In genomic region chr2:85961053-85961452, GRCh38 we compare ENCODE assay signal across 21 cellular contexts.
A peak's percentile ranks its signal among the peaks of the same experiment; 100 is the strongest.
DNase-seq lines count a peak whose midpoint lies in the region; ATAC-seq, FAIRE-seq and TF ChIP-seq lines count a peak whose summit lies in the region.
"Had no signal": no experiment of that assay in that cellular context is flagged by ENCODE, and none has a peak within 500 bp of the region (broad histone marks: within the 10 kb centered on the region; RNA-seq: fewer than 3 reads in every experiment).

No MANE protein-coding gene starts in this region.

- peaks cover 2% of the 10 kb centered on the region for H3K9me3 Mint-ChIP-seq in activated CD8-positive, alpha-beta T cell treated with anti-CD3 and anti-CD28 coated beads for 36 hours
- H3K9me3 Mint-ChIP-seq in activated CD8-positive, alpha-beta T cell treated with anti-CD3 and anti-CD28 coated beads, Interleukin-2, amount 10 ng/mL, durations not matched to agents 7 days and 5 days (ENCODE audit: insufficient read depth) = peaks cover 6% of the 10 kb centered on the region
- H3K9me3 Mint-ChIP-seq: CD8-positive, alpha-beta memory T cell; IgD-negative memory B cell had no signal

- H3K27ac ChIP-seq in K562 (ENCODE audit: extremely low read depth, low read depth, low read length) = no peak overlapping the region
- H3K27ac ChIP-seq in kidney (ENCODE audit: low read depth in 2 of 2, low read length in 2 of 2) = no peak overlapping the region

- no peak overlapping the region for H3K9ac ChIP-seq in K562 (ENCODE audit: insufficient read depth in 1 of 2, low read depth in 2 of 2, low read length in 2 of 2)
- no peak overlapping the region for H3K9ac ChIP-seq in kidney (ENCODE audit: low read length in 2 of 2)

- H3K4me1 ChIP-seq in K562 (replicated peaks in 1 of 2; ENCODE audit: control insufficient read depth in 2 of 2, insufficient read depth in 2 of 2, low read length in 2 of 2) (peaks cover 0 to 3% of the 10 kb centered on the region in 2 experiments; a peak in 1 of 5 replicates), kidney (ENCODE audit: control insufficient read depth in 1 of 2, insufficient read depth in 1 of 2, low read depth in 1 of 2, low read length in 2 of 2) (no peaks in the 10 kb centered on the region)

- H3K4me2 ChIP-seq in K562 (ENCODE audit: insufficient read depth, low read length) = no peak overlapping the region

- H3K9me3 ChIP-seq in K562 (replicated peaks; ENCODE audit: control insufficient read depth, insufficient read depth, low read depth, low read length) = peaks cover 14% of the 10 kb centered on the region
- no peaks in the 10 kb centered on the region for H3K9me3 ChIP-seq in kidney (ENCODE audit: control insufficient read depth in 1 of 2, low read length in 2 of 2)

- peaks cover 7% of the 10 kb centered on the region for H3K4me1 Mint-ChIP-seq in activated CD8-positive, alpha-beta T cell treated with anti-CD3 and anti-CD28 coated beads for 36 hours (ENCODE audit: low read depth)
- H3K4me1 Mint-ChIP-seq in activated CD8-positive, alpha-beta T cell treated with anti-CD3 and anti-CD28 coated beads, Interleukin-2, amount 10 ng/mL, durations not matched to agents 7 days and 5 days (ENCODE audit: low read depth) = peaks cover 12% of the 10 kb centered on the region
- H3K4me1 Mint-ChIP-seq: B cell; CD8-positive, alpha-beta memory T cell had no signal

- DNase-seq in activated CD8-positive, alpha-beta T cell treated with anti-CD3 and anti-CD28 coated beads for 36 hours = peak; percentile 8
- DNase-seq in activated CD8-positive, alpha-beta T cell treated with anti-CD3 and anti-CD28 coated beads, Interleukin-2, amount 10 ng/mL, durations not matched to agents 7 days and 5 days = no peak
- DNase-seq in Caki2 (ENCODE audit: low read depth) = peak; percentile 15
- peak in 1 of 4 experiments; percentile 23 for DNase-seq in K562 (ENCODE audit: extremely low read depth in 1 of 4, low spot score in 3 of 4)
- peak; percentile 6 for DNase-seq in ureter (ENCODE audit: low spot score)
- DNase-seq in kidney = no peak
- DNase-seq in GM13976 (ENCODE audit: low spot score) = no peak
- DNase-seq: 8988T; C1 segment of cervical spinal cord; CD4-positive, CD25-positive, alpha-beta regulatory T cell; CD8-positive, alpha-beta memory T cell; COR-L47; DMS79 treated with DMSO at 0.1 percent for 48 hours; GF-D8; GOT3; H7 had no signal

- no peak overlapping the region for H3K27ac Mint-ChIP-seq in activated CD8-positive, alpha-beta T cell treated with anti-CD3 and anti-CD28 coated beads for 36 hours
- H3K27ac Mint-ChIP-seq in activated CD8-positive, alpha-beta T cell treated with anti-CD3 and anti-CD28 coated beads, Interleukin-2, amount 10 ng/mL, durations not matched to agents 7 days and 5 days = no peak overlapping the region
- H3K27ac Mint-ChIP-seq: CD4-positive, CD25-positive, alpha-beta regulatory T cell; CD8-positive, alpha-beta memory T cell; IgD-negative memory B cell had no signal

- H3K4me3 Mint-ChIP-seq in activated CD8-positive, alpha-beta T cell treated with anti-CD3 and anti-CD28 coated beads for 36 hours = no peak overlapping the region
- no peak overlapping the region for H3K4me3 Mint-ChIP-seq in activated CD8-positive, alpha-beta T cell treated with anti-CD3 and anti-CD28 coated beads, Interleukin-2, amount 10 ng/mL, durations not matched to agents 7 days and 5 days
- H3K4me3 Mint-ChIP-seq: B cell; CD8-positive, alpha-beta memory T cell; IgD-negative memory B cell had no signal

- H3K79me2 ChIP-seq in K562 (ENCODE audit: control insufficient read depth, insufficient read depth, low read length) = no peaks in the 10 kb centered on the region

- TF ChIP-seq RAD21 in K562 (CRISPR knock-in tag; conservative IDR thresholded peaks at IDR 0.05 in 1 of 2, IDR thresholded peaks at IDR 0.05 in 1 of 2) = no peak

- no peak for TF ChIP-seq POLR2A in K562 (conservative IDR thresholded peaks at IDR 0.05)

- H3K9me1 ChIP-seq in K562 (ENCODE audit: control insufficient read depth, insufficient read depth, low read length) = no peaks in the 10 kb centered on the region

- in situ Hi-C loops in Caki2 (cut with HindIII; ENCODE audit: low pct_unique_long_range_greater_than_20kb, low sequenced_read_pairs) = no loop called here
- in situ Hi-C loops in K562 (cut with MboI) = no loop called here
- in situ Hi-C loops in GM13976 (cut with MboI; ENCODE audit: low sequenced_read_pairs, unreplicated experiment) = no loop called here

- no peaks in the 10 kb centered on the region for H4K20me1 ChIP-seq in K562 (replicated peaks; ENCODE audit: control insufficient read depth, insufficient read depth, low read length)

- intact Hi-C loops in activated CD8-positive, alpha-beta T cell treated with anti-CD3 and anti-CD28 coated beads for 36 hours (cut with micrococcal nuclease) = no loop called here
- intact Hi-C loops in K562 (cut with micrococcal nuclease) = no loop called here
- intact Hi-C loops in kidney (cut with DNase I) = no loop called here

- no TSS peak for BruUV-seq in K562 (replicated peaks; lab: Mats Ljungman, UMichigan)

- FAIRE-seq in K562 (lab: Jason Lieb, UNC) (no peak), kidney (lab: Jason Lieb, UNC) (no peak)
- FAIRE-seq: D721Med, HepG2 had no signal

- H3K36me3 Mint-ChIP-seq in activated CD8-positive, alpha-beta T cell treated with anti-CD3 and anti-CD28 coated beads for 36 hours (ENCODE audit: low read depth) = no peaks in the 10 kb centered on the region
- H3K36me3 Mint-ChIP-seq in activated CD8-positive, alpha-beta T cell treated with anti-CD3 and anti-CD28 coated beads, Interleukin-2, amount 10 ng/mL, durations not matched to agents 7 days and 5 days (ENCODE audit: low read depth) = peaks cover 11% of the 10 kb centered on the region
- H3K36me3 Mint-ChIP-seq: CD4-positive, CD25-positive, alpha-beta regulatory T cell had no signal

- no peak overlapping the region for H3K4me3 ChIP-seq in K562
- no peak overlapping the region for H3K4me3 ChIP-seq in kidney (ENCODE audit: low read length in 2 of 2)

- 17% methylated on average over 2 of the region's 2 CpGs for WGBS in K562 (ENCODE audit: insufficient coverage, low coverage, missing lambda C conversion rate)

- TF ChIP-seq EP300 in K562 (IDR thresholded peaks at IDR 0.05; ENCODE audit: low read length) = no peak

- no peak for TF ChIP-seq CTCF in activated CD8-positive, alpha-beta T cell treated with anti-CD3 and anti-CD28 coated beads for 36 hours (IDR thresholded peaks at IDR 0.05)
- TF ChIP-seq CTCF in K562 (IDR thresholded peaks at IDR 0.05 in 2 of 3, conservative IDR thresholded peaks at IDR 0.05 in 1 of 3; ENCODE audit: insufficient read depth in 2 of 3, low read depth in 1 of 3, low read length in 3 of 3) (no peak), kidney (IDR thresholded peaks at IDR 0.05; ENCODE audit: borderline replicate concordance, extremely low read depth, insufficient read depth) (no peak), GM13976 (IDR thresholded peaks at IDR 0.05; ENCODE audit: borderline replicate concordance, control extremely low read depth, extremely low read depth, insufficient read depth, missing control alignments) (no peak)

- H2AFZ ChIP-seq in K562 (ENCODE audit: low read depth, low read length) = no peak overlapping the region

- POLR2A ChIA-PET in activated CD8-positive, alpha-beta T cell treated with anti-CD3 and anti-CD28 coated beads for 36 hours (lab: Charles Lee) = interaction anchor here (0.6 kb wide), 2 partner anchors 41 to 60 kb away, joined by 3 to 4 read pairs; no protein-coding TSS in a partner anchor
- POLR2A ChIA-PET in activated CD8-positive, alpha-beta T cell treated with anti-CD3 and anti-CD28 coated beads, Interleukin-2, amount 10 ng/mL, durations not matched to agents 7 days and 5 days (lab: Charles Lee) = interaction anchor here (0.7 kb wide), 1 partner anchor 97 kb away, joined by 4 read pairs; no protein-coding TSS in a partner anchor
- POLR2A ChIA-PET in K562 (lab: Yijun Ruan, JAX) = interaction anchor here (0.5 kb wide), 1 partner anchor 57 kb away, joined by 3 read pairs; no protein-coding TSS in a partner anchor

- no peaks in the 10 kb centered on the region for H3K27me3 Mint-ChIP-seq in activated CD8-positive, alpha-beta T cell treated with anti-CD3 and anti-CD28 coated beads for 36 hours
- H3K27me3 Mint-ChIP-seq in activated CD8-positive, alpha-beta T cell treated with anti-CD3 and anti-CD28 coated beads, Interleukin-2, amount 10 ng/mL, durations not matched to agents 7 days and 5 days (ENCODE audit: low read depth) = peaks cover 5% of the 10 kb centered on the region
- H3K27me3 Mint-ChIP-seq: B cell; CD4-positive, CD25-positive, alpha-beta regulatory T cell; CD8-positive, alpha-beta memory T cell; IgD-negative memory B cell had no signal

- ATAC-seq in activated CD8-positive, alpha-beta T cell treated with anti-CD3 and anti-CD28 coated beads for 36 hours = no peak
- ATAC-seq in activated CD8-positive, alpha-beta T cell treated with anti-CD3 and anti-CD28 coated beads, Interleukin-2, amount 10 ng/mL, durations not matched to agents 7 days and 5 days = no peak
- ATAC-seq in K562 = no peak
- ATAC-seq: HCT116 had no signal

- no peaks in the 10 kb centered on the region for H3K27me3 ChIP-seq in K562 (ENCODE audit: control insufficient read depth in 2 of 2, insufficient read depth in 2 of 2, low read length in 2 of 2)

- H3K36me3 ChIP-seq in K562 (ENCODE audit: control insufficient read depth, insufficient read depth, low read length) (no peaks in the 10 kb centered on the region), kidney (ENCODE audit: control insufficient read depth in 1 of 2, insufficient read depth in 2 of 2, low read length in 2 of 2) (no peaks in the 10 kb centered on the region)

- CTCF ChIA-PET in activated CD8-positive, alpha-beta T cell treated with anti-CD3 and anti-CD28 coated beads for 36 hours (lab: Charles Lee) = interaction anchor here (0.8 kb wide), 1 partner anchor 133 kb away, joined by 3 read pairs; no protein-coding TSS in a partner anchor
- CTCF ChIA-PET in activated CD8-positive, alpha-beta T cell treated with anti-CD3 and anti-CD28 coated beads, Interleukin-2, amount 10 ng/mL, durations not matched to agents 7 days and 5 days (lab: Charles Lee) = interaction anchor here (0.8 to 1.4 kb wide), 3 partner anchors 33 to 133 kb away, joined by 3 read pairs; partner anchors contain the start of gene ST3GAL5
- CTCF ChIA-PET in K562 (lab: Yijun Ruan, JAX; ENCODE audit: low intra/inter-chr PET ratio) = no interaction called here

TF ChIP-seq in K562, 482 proteins besides CTCF, POLR2A, EP300 and RAD21 (continues in another document):
- TF ChIP-seq KDM2B (CRISPR knock-in tag; IDR thresholded peaks at IDR 0.05) = no peak
- no peak for TF ChIP-seq TEAD1 (CRISPR knock-in tag; IDR thresholded peaks at IDR 0.05)
- no peak for TF ChIP-seq ZC3H11A (IDR thresholded peaks at IDR 0.05; ENCODE audit: low read depth, low read length)
- peak in 1 of 2 experiments; percentile 89; a peak in 1 of 3 replicates for TF ChIP-seq CBX3 (IDR thresholded peaks at IDR 0.05; ENCODE audit: borderline replicate concordance in 1 of 2, low read length in 2 of 2)
- TF ChIP-seq RBM25 (IDR thresholded peaks at IDR 0.05; ENCODE audit: low read depth, low read length, severe bottlenecking) = no peak
- TF ChIP-seq MTA2 (IDR thresholded peaks at IDR 0.05; ENCODE audit: low read depth) = no peak
- no peak for TF ChIP-seq SIN3A (IDR thresholded peaks at IDR 0.05; ENCODE audit: borderline replicate concordance in 2 of 2, control insufficient read depth in 1 of 2, low read depth in 2 of 2, low read length in 2 of 2)

Comparison
In these comparisons a context has a peak if more than half of its experiments do, and no peak if none do; other contexts are left out.
1. DNase-seq: peak in activated CD8-positive, alpha-beta T cell treated with anti-CD3 and anti-CD28 coated beads for 36 hours (single experiment), Caki2 (single experiment) and ureter (single experiment); none in activated CD8-positive, alpha-beta T cell treated with anti-CD3 and anti-CD28 coated beads, Interleukin-2, amount 10 ng/mL, durations not matched to agents 7 days and 5 days (single experiment), kidney (single experiment) and GM13976 (single experiment).